8 cellular contexts compared by ENCODE assay signal in the genomic region with DNA sequence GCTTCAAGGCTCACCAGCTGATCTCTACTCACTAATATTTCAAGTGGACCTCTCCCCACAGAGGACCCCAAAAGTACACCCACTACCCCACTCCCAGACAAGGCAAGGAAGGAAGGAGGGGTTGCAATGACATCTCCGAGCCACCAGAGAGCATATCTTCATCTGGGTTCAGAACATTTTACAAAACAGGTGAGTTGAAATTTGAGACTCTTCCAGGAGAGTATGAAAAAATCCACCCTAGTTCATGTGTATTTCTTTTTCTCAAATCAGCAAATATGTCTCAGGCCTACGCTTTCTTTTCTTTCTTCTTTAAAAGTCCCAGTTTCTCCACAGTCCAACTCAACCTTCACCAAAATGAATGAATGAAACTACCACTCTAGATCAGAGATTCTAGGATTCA.
DNase-seq lines count a peak whose midpoint lies in the region; ATAC-seq and TF ChIP-seq lines count a peak whose summit lies in the region.

No MANE protein-coding gene starts in this region.

- peak overlapping the region; percentile 70 for H3K4me2 ChIP-seq in GM23248 (ENCODE audit: unreplicated experiment)

- peaks cover 11% of the 10 kb centered on the region for H3K4me1 Mint-ChIP-seq in activated naive CD8-positive, alpha-beta T cell treated with anti-CD3 and anti-CD28 coated beads for 36 hours

- CTCF ChIA-PET in AG04450 (lab: Charles Lee) = interaction anchor here (0.6 to 1.1 kb wide), 4 partner anchors 9 to 141 kb away, joined by 3 read pairs; no protein-coding TSS in a partner anchor

- peak; percentile 61 for TF ChIP-seq CTCF in AG04450 (IDR thresholded peaks at IDR 0.05; ENCODE audit: low read depth, low read length)
- peak; percentile 40 to 47 for TF ChIP-seq CTCF in left lung (IDR thresholded peaks at IDR 0.05)

- no peaks in the 10 kb centered on the region for H3K9me2 ChIP-seq in GM23248 (ENCODE audit: insufficient read depth)

- no peaks in the 10 kb centered on the region for H3K27me3 Mint-ChIP-seq in activated naive CD8-positive, alpha-beta T cell treated with anti-CD3 and anti-CD28 coated beads for 36 hours

- intact Hi-C loops in left lung (cut with DNase I) = loop anchor here in 1 of 2 donors (5.0 kb wide), 1 partner anchor 60 kb away; a partner anchor contains a TSS

- peak overlapping the region; percentile 10; the same call in 1 of the 2 replicates for H3K4me3 ChIP-seq in AG04450 (ENCODE audit: low read depth, low read length)
- H3K4me3 ChIP-seq in GM23248 = peak overlapping the region; percentile 42
- no peak overlapping the region for H3K4me3 ChIP-seq in left lung

- H3K27me3 ChIP-seq in AG04450 (ENCODE audit: control insufficient read depth, insufficient read depth, low read length) = no peaks in the 10 kb centered on the region
- H3K27me3 ChIP-seq in GM23248 (replicated peaks; ENCODE audit: insufficient read depth) = no peaks in the 10 kb centered on the region
- H3K27me3 ChIP-seq in left lung = no peaks in the 10 kb centered on the region

- no peak overlapping the region for H3K27ac Mint-ChIP-seq in activated naive CD8-positive, alpha-beta T cell treated with anti-CD3 and anti-CD28 coated beads for 36 hours

- no peak overlapping the region for H2AFZ ChIP-seq in GM23248

- DNase-seq in AG04450 (ENCODE audit: low read depth, low spot score) (no peak), GM23248 (no peak), left lung (no peak), superior temporal gyrus (ENCODE audit: extremely low spot score) (no peak), AG08395 (ENCODE audit: low spot score) (no peak), pons (ENCODE audit: low spot score) (no peak)
- DNase-seq in activated naive CD8-positive, alpha-beta T cell treated with anti-CD3 and anti-CD28 coated beads for 36 hours = no peak

- peaks cover 21% of the 10 kb centered on the region for H3F3A ChIP-seq in GM23248 (ENCODE audit: insufficient read depth)

- 93 to 99% methylated on average over 2 of the region's 2 CpGs for WGBS in GM23248 (ENCODE audit: low coverage in 1 of 2, low lambda C conversion rate in 2 of 2, missing lambda C conversion rate in 2 of 2), 2 experiments

- in situ Hi-C loops in GM23248 (cut with MboI) = no loop called here

- no peak overlapping the region for H3K4me3 Mint-ChIP-seq in activated naive CD8-positive, alpha-beta T cell treated with anti-CD3 and anti-CD28 coated beads for 36 hours

- H3K9ac ChIP-seq in GM23248 = peak overlapping the region; percentile 44

- no peaks in the 10 kb centered on the region for H4K20me1 ChIP-seq in GM23248 (ENCODE audit: insufficient read depth)

- no peaks in the 10 kb centered on the region for H3K36me3 Mint-ChIP-seq in activated naive CD8-positive, alpha-beta T cell treated with anti-CD3 and anti-CD28 coated beads for 36 hours

- H3K9me3 ChIP-seq in AG04450 (ENCODE audit: control insufficient read depth, insufficient read depth, low read length) (no peaks in the 10 kb centered on the region), GM23248 (ENCODE audit: low read depth) (no peaks in the 10 kb centered on the region), left lung (no peaks in the 10 kb centered on the region)

- H3K9me3 Mint-ChIP-seq in activated naive CD8-positive, alpha-beta T cell treated with anti-CD3 and anti-CD28 coated beads for 36 hours = no peaks in the 10 kb centered on the region

- no peaks in the 10 kb centered on the region for H3K79me2 ChIP-seq in GM23248 (ENCODE audit: insufficient read depth)

- H3K36me3 ChIP-seq in GM23248 (ENCODE audit: low read depth) (no peaks in the 10 kb centered on the region), left lung (no peaks in the 10 kb centered on the region)

- H3K27ac ChIP-seq in AG04450 (ENCODE audit: low read depth, low read length) (peak overlapping the region; percentile 63), GM23248 (peak overlapping the region; percentile 72), angular gyrus (ENCODE audit: low read depth, low read length) (peak overlapping the region; percentile 49), left lung (no peak overlapping the region)

- peaks cover 37% of the 10 kb centered on the region for H3K4me1 ChIP-seq in GM23248 (ENCODE audit: insufficient read depth)
- H3K4me1 ChIP-seq in left lung = peaks cover 10 to 12% of the 10 kb centered on the region in 2 donors

- POLR2A ChIA-PET in AG04450 (lab: Yijun Ruan, JAX) = interaction anchor here (0.9 to 1.5 kb wide), 4 partner anchors 9 to 143 kb away, joined by 3 to 6 read pairs (median 6); a partner anchor contains a TSS

- peak; percentile 88 for ATAC-seq in left lung

Comparison
In these comparisons a context has a peak if more than half of its experiments do, and no peak if none do; other contexts are left out.
1. H3K27ac ChIP-seq: peak in AG04450 (single experiment), GM23248 (single experiment) and angular gyrus (single experiment); none in left lung (0 of 2).
2. H3K4me3 ChIP-seq: peak in AG04450 (single experiment) and GM23248 (single experiment); none in left lung (0 of 2).